ENCODE assay signal across 8 cellular contexts in the genomic region with DNA sequence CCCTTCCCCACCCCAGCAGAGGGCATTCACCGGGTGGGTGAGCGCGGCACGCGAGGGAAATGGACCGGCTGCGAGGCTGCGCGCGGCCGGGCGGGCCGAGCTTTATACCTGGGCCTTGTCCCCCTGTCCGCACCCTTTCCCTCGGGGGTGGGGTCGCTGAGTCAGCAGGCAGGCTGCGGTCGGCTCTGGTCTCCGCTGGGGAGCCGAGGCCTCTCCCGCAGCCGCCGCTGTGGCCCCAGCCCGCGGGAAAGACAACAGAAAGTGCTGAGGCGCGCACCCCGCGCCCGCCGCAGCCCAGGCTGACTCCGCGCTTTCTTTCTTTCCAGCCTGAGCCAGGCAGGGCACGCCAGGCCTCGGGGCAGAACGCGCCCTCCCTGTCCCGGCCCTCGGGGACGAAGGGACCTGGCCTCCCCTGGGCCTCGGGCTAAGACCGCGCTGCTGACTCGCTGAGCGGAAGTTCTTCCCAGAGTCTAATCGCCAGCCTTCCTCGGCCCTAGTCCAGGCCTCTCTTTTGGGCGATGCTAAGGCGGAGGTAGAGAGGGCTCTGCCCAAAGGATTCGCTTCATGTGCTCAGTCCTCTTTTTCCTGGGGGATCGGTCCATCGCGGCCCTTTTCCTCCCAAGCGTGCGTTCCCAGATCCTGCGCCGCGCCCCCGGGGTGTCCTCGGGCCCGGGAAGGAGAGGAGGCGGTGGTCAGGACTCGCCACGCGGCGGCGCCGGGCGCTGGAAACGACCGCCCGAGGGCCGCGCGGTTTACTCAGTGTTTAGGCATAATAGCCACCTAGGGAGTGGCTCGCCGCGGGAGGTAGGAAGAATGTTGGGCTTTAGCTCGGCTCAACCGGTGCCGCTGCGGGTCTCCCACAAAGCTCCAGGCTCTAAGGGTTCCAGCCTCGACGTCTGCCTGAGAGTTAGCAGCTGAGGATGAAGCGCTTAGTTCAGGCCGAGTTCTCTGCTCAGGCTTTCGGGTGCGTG. TPM values are rescaled to one million over a fixed set of nuclear protein-coding genes. Genes with fewer than 3 reads are reported as not detected.
DNase-seq lines count a peak whose midpoint lies in the region; ATAC-seq and TF ChIP-seq lines count a peak whose summit lies in the region.

A gene with protein sequence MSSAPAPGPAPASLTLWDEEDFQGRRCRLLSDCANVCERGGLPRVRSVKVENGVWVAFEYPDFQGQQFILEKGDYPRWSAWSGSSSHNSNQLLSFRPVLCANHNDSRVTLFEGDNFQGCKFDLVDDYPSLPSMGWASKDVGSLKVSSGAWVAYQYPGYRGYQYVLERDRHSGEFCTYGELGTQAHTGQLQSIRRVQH (minus strand): TSS at position 78 of the 971 bp plus-strand sequence. CDS start 246 bp downstream, outside the sequence.

- H3K9me3 Mint-ChIP-seq in stimulated activated naive CD8-positive, alpha-beta T cell treated with anti-CD3 and anti-CD28 coated beads, Interleukin-15, Interleukin-2, amounts not matched to agents 100 ng/mL and 50 ng/mL, for 24 hours = no peaks in the 10 kb centered on the region

- TF ChIP-seq CTCF in astrocyte of the cerebellum (IDR thresholded peaks at IDR 0.05; ENCODE audit: low read depth, low read length, missing control alignments) (no peak), lower lobe of right lung (IDR thresholded peaks at IDR 0.05) (no peak)

- no peaks in the 10 kb centered on the region for H3K36me3 Mint-ChIP-seq in stimulated activated naive CD8-positive, alpha-beta T cell treated with anti-CD3 and anti-CD28 coated beads, Interleukin-15, Interleukin-2, amounts not matched to agents 100 ng/mL and 50 ng/mL, for 24 hours (ENCODE audit: low read depth)

- H3K27ac ChIP-seq in lower lobe of right lung = no peak within 1 kb of the TSS
- no peak within 1 kb of the TSS for H3K27ac ChIP-seq in SJCRH30

- H3K27me3 Mint-ChIP-seq in stimulated activated naive CD8-positive, alpha-beta T cell treated with anti-CD3 and anti-CD28 coated beads, Interleukin-15, Interleukin-2, amounts not matched to agents 100 ng/mL and 50 ng/mL, for 24 hours = peaks cover 77% of the 10 kb centered on the region

- no peak for DNase-seq in stimulated activated naive CD8-positive, alpha-beta T cell treated with anti-CD3 and anti-CD28 coated beads, Interleukin-15, Interleukin-2, amounts not matched to agents 100 U/mL and 50 U/mL, for 24 hours
- no peak for DNase-seq in astrocyte of the cerebellum (ENCODE audit: low read depth)
- DNase-seq in lower lobe of right lung = no peak
- DNase-seq in SJCRH30 = no peak
- DNase-seq in SW 1271 (lab: John Stamatoyannopoulos, UW) = no peak

- peak within 1 kb of the TSS; percentile 26 for H3K4me3 ChIP-seq in astrocyte of the cerebellum (ENCODE audit: low read depth, low read length)
- peak within 1 kb of the TSS; percentile 47 for H3K4me3 ChIP-seq in lower lobe of right lung
- H3K4me3 ChIP-seq in SJCRH30 = no peak within 1 kb of the TSS

- no peak within 1 kb of the TSS for H3K27ac Mint-ChIP-seq in stimulated activated naive CD8-positive, alpha-beta T cell treated with anti-CD3 and anti-CD28 coated beads, Interleukin-15, Interleukin-2, amounts not matched to agents 100 ng/mL and 50 ng/mL, for 24 hours

- peak within 1 kb of the TSS; percentile 7 for H3K4me3 Mint-ChIP-seq in stimulated activated naive CD8-positive, alpha-beta T cell treated with anti-CD3 and anti-CD28 coated beads, Interleukin-15, Interleukin-2, amounts not matched to agents 100 ng/mL and 50 ng/mL, for 24 hours

- no peak for ATAC-seq in stimulated activated naive CD8-positive, alpha-beta T cell treated with anti-CD3 and anti-CD28 coated beads, Interleukin-15, Interleukin-2, amounts not matched to agents 100 U/mL and 50 U/mL, for 24 hours
- peak; percentile 6 to 7 for ATAC-seq in lower lobe of right lung
- no peak for ATAC-seq in HG03342 (IDR thresholded peaks at IDR 0.05; ENCODE audit: unreplicated experiment)
- ATAC-seq in HG02970 (IDR thresholded peaks at IDR 0.05; ENCODE audit: low FRiP score, unreplicated experiment) = no peak

- H3K36me3 ChIP-seq in lower lobe of right lung (no peaks in the 10 kb centered on the region), SJCRH30 (no peaks in the 10 kb centered on the region)

- no peaks in the 10 kb centered on the region for H3K9me3 ChIP-seq in lower lobe of right lung
- no peaks in the 10 kb centered on the region for H3K9me3 ChIP-seq in SJCRH30 (replicated peaks)

- in situ Hi-C loops in astrocyte of the cerebellum (cut with HindIII; ENCODE audit: low sequenced_read_pairs) = no loop called here

- H3K4me1 ChIP-seq in lower lobe of right lung (peaks cover 28% of the 10 kb centered on the region), SJCRH30 (peaks cover 19% of the 10 kb centered on the region)

- H3K27me3 ChIP-seq in lower lobe of right lung (ENCODE audit: low read depth) (peaks cover 93% of the 10 kb centered on the region), SJCRH30 (no peaks in the 10 kb centered on the region)

- H3K4me1 Mint-ChIP-seq in stimulated activated naive CD8-positive, alpha-beta T cell treated with anti-CD3 and anti-CD28 coated beads, Interleukin-15, Interleukin-2, amounts not matched to agents 100 ng/mL and 50 ng/mL, for 24 hours (ENCODE audit: low read depth) = peaks cover 3% of the 10 kb centered on the region

- intact Hi-C loops in lower lobe of right lung (cut with DNase I) = no loop called here

RNA-seq across cellular contexts. Expression of the gene that starts here (rescaled TPM):
- total RNA-seq in lower lobe of right lung = not detected
- total RNA-seq in SJCRH30 (2014; rRNA removed; shearing (Covaris generic)) = 0.15 TPM in 1 of 2 replicates, not detected in the other

Comparison
In these comparisons a context has a peak if more than half of its experiments do, and no peak if none do; other contexts are left out.
1. Peak in ATAC-seq and H3K4me3 ChIP-seq in lower lobe of right lung; RNA of the gene not detected or under 1 TPM.